10 cellular contexts compared by ENCODE assay signal in genomic region chr11:130449996-130450419, GRCh38. TPM values are rescaled to one million over a fixed set of nuclear protein-coding genes. Genes with fewer than 3 reads are reported as not detected.
DNase-seq lines count a peak whose midpoint lies in the region; ATAC-seq, FAIRE-seq and TF ChIP-seq lines count a peak whose summit lies in the region.
"Had no signal": no experiment of that assay in that cellular context is flagged by ENCODE, and none has a peak within 500 bp of the region (broad histone marks: within the 10 kb centered on the region; RNA-seq: fewer than 3 reads in every experiment).

No MANE protein-coding gene starts in this region.

- H3K9me3 ChIP-seq in CD4-positive, alpha-beta memory T cell (ENCODE audit: control insufficient read depth in 1 of 2, low read length in 2 of 2) = no peaks in the 10 kb centered on the region

- peak overlapping the region in 3 of 21 experiments; percentile 22 to 67 (median 66) for H3K27ac ChIP-seq in skin epidermis
- no peak overlapping the region for H3K27ac ChIP-seq in CD4-positive, alpha-beta memory T cell (ENCODE audit: low read depth, low read length)

- intact Hi-C loops in CD4-positive, alpha-beta memory T cell (cut with micrococcal nuclease) = no loop called here

- H3K27me3 Mint-ChIP-seq in T-cell = peaks cover 29 to 59% of the 10 kb centered on the region in 2 donors
- peaks cover 24 to 33% of the 10 kb centered on the region in 2 donors for H3K27me3 Mint-ChIP-seq in CD4-positive, alpha-beta memory T cell

- CTCF ChIA-PET in T-cell (lab: Charles Lee) = no interaction called here
- CTCF ChIA-PET in CD4-positive, alpha-beta memory T cell (lab: Charles Lee; ENCODE audit: partially characterized antibody) = no interaction called here

- no peaks in the 10 kb centered on the region for H3K36me3 Mint-ChIP-seq in T-cell
- H3K36me3 Mint-ChIP-seq in CD4-positive, alpha-beta memory T cell = no peaks in the 10 kb centered on the region

- FAIRE-seq in bronchial epithelial cell (lab: Jason Lieb, UNC) = no peak

- peak; percentile 38 for DNase-seq in NB4 (ENCODE audit: low read depth)
- DNase-seq in bronchial epithelial cell (ENCODE audit: low read depth) = no peak
- peak; percentile 87 for DNase-seq in islet precursor cell
- DNase-seq in T-cell = no peak
- no peak for DNase-seq in CD4-positive, alpha-beta memory T cell
- DNase-seq: NK-92 treated with Interleukin-12 subunit alpha and Interleukin-12 subunit beta, amount 100 ng/mL, for 24 hours had no signal

- ATAC-seq in T-cell (replicated peaks in 1 of 4) (no peak), GM21515 (IDR thresholded peaks at IDR 0.05; ENCODE audit: unreplicated experiment) (no peak), GM18502 (IDR thresholded peaks at IDR 0.05; ENCODE audit: poor library complexity, unreplicated experiment) (no peak)

- H3K4me1 Mint-ChIP-seq in T-cell = peaks cover 9 to 15% (median 13%) of the 10 kb centered on the region in 3 donors
- H3K4me1 Mint-ChIP-seq in CD4-positive, alpha-beta memory T cell = peaks cover 3 to 22% (median 4%) of the 10 kb centered on the region in 4 donors

- peak overlapping the region; percentile 76 for H3K4me3 ChIP-seq in NB4 (ENCODE audit: low read depth, low read length)
- peak overlapping the region; percentile 43 for H3K4me3 ChIP-seq in bronchial epithelial cell (ENCODE audit: low read depth, low read length)
- peak overlapping the region in 6 of 7 experiments; percentile 35 to 58 (median 42) for H3K4me3 ChIP-seq in skin epidermis
- H3K4me3 ChIP-seq in CD4-positive, alpha-beta memory T cell (ENCODE audit: low read length in 2 of 2) = no peak overlapping the region

- no peak for TF ChIP-seq POLR2A in NB4 (IDR thresholded peaks at IDR 0.05; ENCODE audit: extremely low read depth, insufficient read length)

- POLR2A ChIA-PET in T-cell (lab: Charles Lee) = no interaction called here
- POLR2A ChIA-PET in CD4-positive, alpha-beta memory T cell (lab: Charles Lee; ENCODE audit: partially characterized antibody) = no interaction called here

- no peaks in the 10 kb centered on the region for H3K9me3 Mint-ChIP-seq in T-cell
- no peaks in the 10 kb centered on the region for H3K9me3 Mint-ChIP-seq in CD4-positive, alpha-beta memory T cell
- H3K9me3 Mint-ChIP-seq: dendritic cell treated with granulocyte-macrophage colony-stimulating factor and Interleukin-4, amounts not matched to agents 40 ng/mL and 50 ng/mL, for 4 days had no signal

- TF ChIP-seq CTCF in NB4 (IDR thresholded peaks at IDR 0.05; ENCODE audit: low read depth, low read length) (no peak), bronchial epithelial cell (IDR thresholded peaks at IDR 0.05; ENCODE audit: insufficient read depth, low read length, severe bottlenecking) (peak; percentile 43)

- H3K27me3 ChIP-seq in bronchial epithelial cell (ENCODE audit: control insufficient read depth, insufficient read depth, low read length) = no peaks in the 10 kb centered on the region
- no peaks in the 10 kb centered on the region for H3K27me3 ChIP-seq in CD4-positive, alpha-beta memory T cell (ENCODE audit: insufficient read depth, low read length)

- no peak overlapping the region for H3K27ac Mint-ChIP-seq in T-cell
- H3K27ac Mint-ChIP-seq in CD4-positive, alpha-beta memory T cell = no peak overlapping the region
- H3K27ac Mint-ChIP-seq: dendritic cell treated with granulocyte-macrophage colony-stimulating factor and Interleukin-4, amounts not matched to agents 40 ng/mL and 50 ng/mL, for 4 days had no signal

- H3K4me3 Mint-ChIP-seq in T-cell = peak overlapping the region in 1 of 3 donors; percentile 45
- peak overlapping the region in 4 of 8 donors; percentile 30 to 58 (median 49) for H3K4me3 Mint-ChIP-seq in CD4-positive, alpha-beta memory T cell
- H3K4me3 Mint-ChIP-seq: dendritic cell treated with granulocyte-macrophage colony-stimulating factor and Interleukin-4, amounts not matched to agents 40 ng/mL and 50 ng/mL, for 4 days had no signal

- H3K36me3 ChIP-seq in bronchial epithelial cell (ENCODE audit: control insufficient read depth, insufficient read depth, low read length) = no peaks in the 10 kb centered on the region
- H3K36me3 ChIP-seq in CD4-positive, alpha-beta memory T cell (ENCODE audit: insufficient read depth, low read length) = no peaks in the 10 kb centered on the region

- H3K4me1 ChIP-seq in CD4-positive, alpha-beta memory T cell (ENCODE audit: insufficient read depth, low read length) = peaks cover 3% of the 10 kb centered on the region

RNA-seq across cellular contexts. Expression of gene ADAMTS15, which starts 1.6 kb away (rescaled TPM):
- total RNA-seq in bronchial epithelial cell = 0.13 and 0.26 TPM in 2 replicates
- under 1 TPM in 3 of 5 donors, not detected in 2; 0.03 to 0.07 (median 0.06) TPM for total RNA-seq in T-cell
- not detected for total RNA-seq in CD4-positive, alpha-beta memory T cell
- not detected for polyA plus RNA-seq in CD4-positive, alpha-beta memory T cell

RNA-seq across cellular contexts. Expression of gene ADAMTS8, which starts 21.6 kb away (rescaled TPM):
- total RNA-seq in bronchial epithelial cell (not detected in 2 replicates), T-cell (under 1 TPM in 3 of 5 donors, not detected in 2; 0.06 to 0.12 (median 0.07) TPM)
- total RNA-seq in CD4-positive, alpha-beta memory T cell = not detected
- polyA plus RNA-seq in CD4-positive, alpha-beta memory T cell = not detected

Comparison
In these comparisons a context has a peak if more than half of its experiments do, and no peak if none do; other contexts are left out.
1. DNase-seq: peak in NB4 (single experiment) and islet precursor cell (single experiment); none in bronchial epithelial cell (single experiment), T-cell (0 of 34) and CD4-positive, alpha-beta memory T cell (0 of 5).
2. H3K4me3 ChIP-seq: peak in NB4 (single experiment), bronchial epithelial cell (single experiment) and skin epidermis (6 of 7); none in CD4-positive, alpha-beta memory T cell (0 of 2).